In the genomic region with DNA sequence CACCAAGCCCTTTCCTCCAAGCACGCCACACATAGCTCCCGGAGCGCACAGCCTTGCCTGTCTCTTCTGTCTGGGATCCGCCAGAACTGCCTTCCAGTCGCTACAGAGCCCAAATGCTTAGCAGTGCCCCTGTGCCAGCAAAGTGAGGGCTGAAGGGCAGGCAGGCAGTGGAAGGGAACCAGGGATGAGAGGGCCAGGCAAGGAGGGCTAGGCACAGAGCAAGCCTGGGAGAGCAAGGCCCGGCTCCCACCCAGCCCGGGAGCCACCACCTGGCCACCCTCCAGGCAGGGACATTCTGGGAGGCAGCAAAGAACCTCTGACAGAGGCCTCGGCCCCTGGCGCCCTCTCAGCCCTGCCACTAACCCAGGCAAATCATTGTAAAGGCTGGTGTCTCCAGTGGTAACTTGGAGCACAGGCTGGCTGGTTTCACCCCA, we compare ENCODE assay signal across 13 cellular contexts. TPM values are rescaled to one million over a fixed set of nuclear protein-coding genes. Genes with fewer than 3 reads are reported as not detected.
DNase-seq lines count a peak whose midpoint lies in the region; ATAC-seq and TF ChIP-seq lines count a peak whose summit lies in the region.
"Had no signal": no experiment of that assay in that cellular context is flagged by ENCODE, and none has a peak within 500 bp of the region (broad histone marks: within the 10 kb centered on the region; RNA-seq: fewer than 3 reads in every experiment).

No MANE protein-coding gene starts in this region.

- no peak overlapping the region for H2AFZ ChIP-seq in PC-3 (ENCODE audit: low read length)

- no peaks in the 10 kb centered on the region for H3K9me3 ChIP-seq in ovary
- no peaks in the 10 kb centered on the region for H3K9me3 ChIP-seq in CD4-positive, alpha-beta memory T cell (ENCODE audit: control insufficient read depth in 1 of 2, low read length in 2 of 2)
- H3K9me3 ChIP-seq in PC-3 (ENCODE audit: low read length): no peaks in the 10 kb centered on the region

- peaks cover 0 to 10% (median under 1%) of the 10 kb centered on the region in 4 donors for H3K4me1 Mint-ChIP-seq in CD4-positive, alpha-beta memory T cell
- H3K4me1 Mint-ChIP-seq in activated CD8-positive, alpha-beta T cell treated with anti-CD3 and anti-CD28 coated beads, Interleukin-2, amount 10 ng/mL, durations not matched to agents 7 days and 5 days (ENCODE audit: low read depth): no peaks in the 10 kb centered on the region

- CTCF ChIA-PET in CD4-positive, alpha-beta memory T cell (lab: Charles Lee; ENCODE audit: partially characterized antibody): no interaction called here
- CTCF ChIA-PET in PC-3 (lab: Charles Lee): no interaction called here
- CTCF ChIA-PET in activated CD8-positive, alpha-beta T cell treated with anti-CD3 and anti-CD28 coated beads, Interleukin-2, amount 10 ng/mL, durations not matched to agents 7 days and 5 days (lab: Charles Lee): interaction anchor here (1.0 to 1.8 kb wide), 4 partner anchors 10 to 108 kb away, joined by 3 to 4 read pairs (median 4); no protein-coding TSS in a partner anchor

- peaks cover 0 to 2% (median 0%) of the 10 kb centered on the region in 8 donors for H3K9me3 Mint-ChIP-seq in CD4-positive, alpha-beta memory T cell
- H3K9me3 Mint-ChIP-seq in activated CD8-positive, alpha-beta T cell treated with anti-CD3 and anti-CD28 coated beads, Interleukin-2, amount 10 ng/mL, durations not matched to agents 7 days and 5 days (ENCODE audit: insufficient read depth): no peaks in the 10 kb centered on the region

- H3K27me3 ChIP-seq in ovary: no peaks in the 10 kb centered on the region
- H3K27me3 ChIP-seq in CD4-positive, alpha-beta memory T cell (ENCODE audit: insufficient read depth, low read length): no peaks in the 10 kb centered on the region
- no peaks in the 10 kb centered on the region for H3K27me3 ChIP-seq in PC-3 (ENCODE audit: low read length)

- H3K4me3 ChIP-seq in ovary (no peak overlapping the region), PC-3 (ENCODE audit: low read length) (no peak overlapping the region)
- no peak overlapping the region for H3K4me3 ChIP-seq in CD4-positive, alpha-beta memory T cell (ENCODE audit: low read length in 2 of 2)

- no peaks in the 10 kb centered on the region for H4K20me1 ChIP-seq in PC-3 (ENCODE audit: low read length)

- no peak overlapping the region for H3K4me3 Mint-ChIP-seq in CD4-positive, alpha-beta memory T cell
- H3K4me3 Mint-ChIP-seq in activated CD8-positive, alpha-beta T cell treated with anti-CD3 and anti-CD28 coated beads, Interleukin-2, amount 10 ng/mL, durations not matched to agents 7 days and 5 days: no peak overlapping the region

- no peak for TF ChIP-seq EP300 in ovary (IDR thresholded peaks at IDR 0.05)

- H3K36me3 Mint-ChIP-seq in CD4-positive, alpha-beta memory T cell: peaks cover 13 to 16% of the 10 kb centered on the region in 2 donors
- H3K36me3 Mint-ChIP-seq in activated CD8-positive, alpha-beta T cell treated with anti-CD3 and anti-CD28 coated beads, Interleukin-2, amount 10 ng/mL, durations not matched to agents 7 days and 5 days (ENCODE audit: low read depth): peaks cover 8% of the 10 kb centered on the region

- WGBS in ovary, 3 donors: 65 to 69% (median 68%) methylated on average over 9 of the region's 9 CpGs

- no peak for DNase-seq in Right ventricle myocardium superior
- DNase-seq in Right ventricle myocardium inferior (ENCODE audit: missing footprints): no peak
- DNase-seq in globus pallidus (ENCODE audit: low spot score): peak; percentile 50
- peak in 3 of 5 donors; percentile 55 to 63 (median 60) for DNase-seq in ovary
- no peak for DNase-seq in CD4-positive, alpha-beta memory T cell
- no peak for DNase-seq in PC-3
- DNase-seq in activated CD8-positive, alpha-beta T cell treated with anti-CD3 and anti-CD28 coated beads, Interleukin-2, amount 10 ng/mL, durations not matched to agents 7 days and 5 days: no peak
- no peak for DNase-seq in UCSD-AML1 (lab: John Stamatoyannopoulos, UW; ENCODE audit: unreplicated experiment)
- DNase-seq: ACHN; cortex of kidney; NCI-H524; stimulated activated CD4-positive, alpha-beta T cell treated with anti-CD3 and anti-CD28 coated beads, Interleukin-12 subunit alpha, Interleukin-12 subunit beta, amount 100 ng/mL, for 4 hours; stimulated activated naive CD4-positive, alpha-beta T cell treated with Interleukin-2 at 50 U/mL for 16 hours had no signal

- H3K36me3 ChIP-seq in ovary (no peaks in the 10 kb centered on the region), PC-3 (ENCODE audit: low read depth, low read length) (0 out of 2 replicates have a peak, but pooled peaks cover 3% of the 10 kb centered on the region)
- H3K36me3 ChIP-seq in CD4-positive, alpha-beta memory T cell (ENCODE audit: insufficient read depth, low read length): no peaks in the 10 kb centered on the region

- ATAC-seq in Right ventricle myocardium superior (ENCODE audit: poor library complexity) (peak; percentile 19), Right ventricle myocardium inferior (no peak), PC-3 (no peak)
- no peak for ATAC-seq in activated CD8-positive, alpha-beta T cell treated with anti-CD3 and anti-CD28 coated beads, Interleukin-2, amount 10 ng/mL, durations not matched to agents 7 days and 5 days

- H3F3A ChIP-seq in PC-3 (ENCODE audit: low read length, unreplicated experiment): peaks cover 6% of the 10 kb centered on the region

- intact Hi-C loops in Right ventricle myocardium superior (cut with DNase I): no loop called here
- intact Hi-C loops in Right ventricle myocardium inferior (cut with DNase I): loop anchor here (2.0 kb wide), 1 partner anchor 25 kb away; no protein-coding TSS in a partner anchor
- intact Hi-C loops in ovary (cut with DNase I): loop anchor here in 1 of 4 donors (10.0 kb wide), 1 partner anchor 129 kb away; a partner anchor contains a TSS
- intact Hi-C loops in CD4-positive, alpha-beta memory T cell (cut with micrococcal nuclease): no loop called here
- intact Hi-C loops in PC-3 (cut with micrococcal nuclease): loop anchor here (2.0 kb wide), 1 partner anchor 15 kb away; no protein-coding TSS in a partner anchor

- peak overlapping the region in 1 of 7 donors; percentile 36 for H3K27ac Mint-ChIP-seq in CD4-positive, alpha-beta memory T cell
- no peak overlapping the region for H3K27ac Mint-ChIP-seq in activated CD8-positive, alpha-beta T cell treated with anti-CD3 and anti-CD28 coated beads, Interleukin-2, amount 10 ng/mL, durations not matched to agents 7 days and 5 days

- no peaks in the 10 kb centered on the region for H3K9me2 ChIP-seq in PC-3 (replicated peaks; ENCODE audit: low read length)

- H3K9ac ChIP-seq in PC-3 (ENCODE audit: low read length): no peak overlapping the region

- H3K4me2 ChIP-seq in PC-3 (ENCODE audit: low read length): no peak overlapping the region

- H3K27ac ChIP-seq in ovary (peak overlapping the region; percentile 90 to 98), PC-3 (ENCODE audit: low read length) (no peak overlapping the region)
- no peak overlapping the region for H3K27ac ChIP-seq in CD4-positive, alpha-beta memory T cell (ENCODE audit: low read depth, low read length)

- H3K79me2 ChIP-seq in PC-3 (ENCODE audit: low read length): no peaks in the 10 kb centered on the region

- TF ChIP-seq POLR2A in ovary (IDR thresholded peaks at IDR 0.05): no peak

- H3K27me3 Mint-ChIP-seq in CD4-positive, alpha-beta memory T cell: no peaks in the 10 kb centered on the region
- H3K27me3 Mint-ChIP-seq in activated CD8-positive, alpha-beta T cell treated with anti-CD3 and anti-CD28 coated beads, Interleukin-2, amount 10 ng/mL, durations not matched to agents 7 days and 5 days (ENCODE audit: low read depth): no peaks in the 10 kb centered on the region

- TF ChIP-seq CTCF in ovary (IDR thresholded peaks at IDR 0.05) (no peak), PC-3 (conservative IDR thresholded peaks at IDR 0.05; ENCODE audit: low read depth, low read length) (no peak)

- POLR2A ChIA-PET in CD4-positive, alpha-beta memory T cell (lab: Charles Lee; ENCODE audit: partially characterized antibody): no interaction called here
- POLR2A ChIA-PET in PC-3 (lab: Charles Lee; ENCODE audit: unreplicated experiment): no interaction called here
- POLR2A ChIA-PET in activated CD8-positive, alpha-beta T cell treated with anti-CD3 and anti-CD28 coated beads, Interleukin-2, amount 10 ng/mL, durations not matched to agents 7 days and 5 days (lab: Charles Lee): interaction anchor here (0.8 kb wide), 1 partner anchor 31 kb away, joined by 3 read pairs; no protein-coding TSS in a partner anchor

- H3K4me1 ChIP-seq in ovary (ENCODE audit: insufficient read depth) (peaks cover 70% of the 10 kb centered on the region), PC-3 (ENCODE audit: insufficient read depth, low read length) (peaks cover 45% of the 10 kb centered on the region)
- no peaks in the 10 kb centered on the region for H3K4me1 ChIP-seq in CD4-positive, alpha-beta memory T cell (ENCODE audit: insufficient read depth, low read length)

- BruUV-seq in PC-3 (replicated peaks; lab: Mats Ljungman, UMichigan): no TSS peak

RNA-seq across cellular contexts. Expression of a gene that starts 32.5 kb away (rescaled TPM):
- 7.7 TPM for total RNA-seq in Right ventricle myocardium superior
- total RNA-seq in Right ventricle myocardium inferior: 7.8 TPM
- 10 to 100 TPM; 17.3 to 36.4 (median 25.9) TPM for total RNA-seq in ovary
- 10 to 100 TPM in 1 of 2 donors, 1 to 10 TPM in 1; 9.8 to 20.4 TPM for polyA plus RNA-seq in ovary
- 10 to 100 TPM; 38.9 to 39.1 TPM for total RNA-seq in CD4-positive, alpha-beta memory T cell
- 10 to 100 TPM; 18.4 to 27.9 TPM for polyA plus RNA-seq in CD4-positive, alpha-beta memory T cell
- total RNA-seq in PC-3 (2014; rRNA removed): 31.3 and 41.5 TPM in 2 replicates
- total RNA-seq in activated CD8-positive, alpha-beta T cell treated with anti-CD3 and anti-CD28 coated beads, Interleukin-2, amount 10 ng/mL, durations not matched to agents 7 days and 5 days: 10 to 100 TPM; 56.4 to 57.7 TPM

Comparison
In these comparisons a context has a peak if more than half of its experiments do, and no peak if none do; other contexts are left out.
1. intact Hi-C loops: an anchor here in Right ventricle myocardium inferior (2.0 kb wide) and PC-3 (2.0 kb wide); none called in Right ventricle myocardium superior and CD4-positive, alpha-beta memory T cell.
2. DNase-seq: peak in globus pallidus (single experiment) and ovary (3 of 5); none in Right ventricle myocardium superior (single experiment), Right ventricle myocardium inferior (single experiment), CD4-positive, alpha-beta memory T cell (0 of 5), PC-3 (single experiment), activated CD8-positive, alpha-beta T cell treated with anti-CD3 and anti-CD28 coated beads, Interleukin-2, amount 10 ng/mL, durations not matched to agents 7 days and 5 days (single experiment) and UCSD-AML1 (single experiment).
3. H3K27ac ChIP-seq: peak in ovary (2 of 2); none in CD4-positive, alpha-beta memory T cell (single experiment) and PC-3 (single experiment).